Comparison of ENCODE assay signal across 1 cellular context in the genomic region with DNA sequence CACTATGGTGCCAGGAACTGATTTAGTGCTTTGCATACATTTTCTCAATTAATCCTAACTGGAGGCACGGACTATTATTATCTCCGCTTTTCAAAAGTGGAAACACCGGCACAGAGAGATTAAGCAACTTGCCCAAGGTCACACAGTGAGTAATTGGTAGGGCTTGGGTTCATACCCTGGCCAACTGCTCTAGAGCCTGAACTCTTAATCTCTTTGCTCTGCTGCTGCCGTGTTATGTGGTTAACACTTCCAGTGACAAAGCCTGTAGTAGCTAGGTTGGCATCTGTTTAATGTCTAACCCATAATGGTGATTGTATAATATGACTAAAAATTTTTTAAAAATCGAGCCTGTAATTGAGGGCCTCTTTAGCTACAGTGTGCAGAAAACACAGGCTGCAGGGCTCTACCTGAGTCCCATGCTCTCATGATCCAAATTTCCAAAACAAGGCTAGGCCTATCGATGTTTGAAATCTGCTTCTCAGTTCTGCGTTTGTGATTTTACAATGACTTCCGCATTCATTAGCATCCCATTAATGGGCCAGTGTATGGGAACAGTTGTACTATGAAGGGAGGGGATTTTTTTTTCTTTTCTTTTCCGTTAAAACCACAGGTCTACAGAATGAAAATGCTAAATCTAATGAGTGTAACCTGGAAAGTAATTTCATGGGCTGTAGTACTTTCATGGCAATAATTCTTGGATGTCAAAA.
TF ChIP-seq lines count a peak whose summit lies in the region.

No MANE protein-coding gene starts in this region.

TF ChIP-seq in H1, 55 proteins besides CTCF, POLR2A, EP300 and RAD21:
- TF ChIP-seq TBP (IDR thresholded peaks at IDR 0.05; ENCODE audit: low read depth, low read length) = no peak
- TF ChIP-seq, protein P1, sequence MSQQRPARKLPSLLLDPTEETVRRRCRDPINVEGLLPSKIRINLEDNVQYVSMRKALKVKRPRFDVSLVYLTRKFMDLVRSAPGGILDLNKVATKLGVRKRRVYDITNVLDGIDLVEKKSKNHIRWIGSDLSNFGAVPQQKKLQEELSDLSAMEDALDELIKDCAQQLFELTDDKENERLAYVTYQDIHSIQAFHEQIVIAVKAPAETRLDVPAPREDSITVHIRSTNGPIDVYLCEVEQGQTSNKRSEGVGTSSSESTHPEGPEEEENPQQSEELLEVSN (IDR thresholded peaks at IDR 0.05) = no peak
- no peak for TF ChIP-seq ZNF274 (IDR thresholded peaks at IDR 0.05; ENCODE audit: borderline replicate concordance, extremely low read depth, low read length)
- no peak for TF ChIP-seq RFX5 (IDR thresholded peaks at IDR 0.05; ENCODE audit: borderline replicate concordance, low read depth, low read length)
- TF ChIP-seq CREB1 (IDR thresholded peaks at IDR 0.05) = no peak
- TF ChIP-seq SP2 (IDR thresholded peaks at IDR 0.05; ENCODE audit: low read length) = no peak
- no peak for TF ChIP-seq SUZ12 (IDR thresholded peaks at IDR 0.05; ENCODE audit: low read length)
- no peak for TF ChIP-seq CHD2 (IDR thresholded peaks at IDR 0.05; ENCODE audit: low read length)
- no peak for TF ChIP-seq GABPA (IDR thresholded peaks at IDR 0.05; ENCODE audit: borderline replicate concordance, insufficient read depth, low read length)
- no peak for TF ChIP-seq BCL11A (IDR thresholded peaks at IDR 0.05; ENCODE audit: low read depth in 2 of 2, low read length in 2 of 2)
- TF ChIP-seq, protein P2, sequence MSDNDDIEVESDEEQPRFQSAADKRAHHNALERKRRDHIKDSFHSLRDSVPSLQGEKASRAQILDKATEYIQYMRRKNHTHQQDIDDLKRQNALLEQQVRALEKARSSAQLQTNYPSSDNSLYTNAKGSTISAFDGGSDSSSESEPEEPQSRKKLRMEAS (IDR thresholded peaks at IDR 0.05) = no peak
- no peak for TF ChIP-seq CBX5 (IDR thresholded peaks at IDR 0.05; ENCODE audit: low read depth, low read length)
- no peak for TF ChIP-seq SAP30 (IDR thresholded peaks at IDR 0.05; ENCODE audit: insufficient read depth, insufficient replicate concordance, low read length)
- TF ChIP-seq RNF2 (IDR thresholded peaks at IDR 0.05; ENCODE audit: borderline replicate concordance, low read depth, low read length, missing control alignments, poor library complexity, severe bottlenecking) = no peak
- TF ChIP-seq YY1 (IDR thresholded peaks at IDR 0.05; ENCODE audit: low read depth, low read length) = no peak
- no peak for TF ChIP-seq PHF8 (conservative IDR thresholded peaks at IDR 0.05; ENCODE audit: low read depth, low read length)
